ENCODE assay signal across 2 cellular contexts in the genomic region with DNA sequence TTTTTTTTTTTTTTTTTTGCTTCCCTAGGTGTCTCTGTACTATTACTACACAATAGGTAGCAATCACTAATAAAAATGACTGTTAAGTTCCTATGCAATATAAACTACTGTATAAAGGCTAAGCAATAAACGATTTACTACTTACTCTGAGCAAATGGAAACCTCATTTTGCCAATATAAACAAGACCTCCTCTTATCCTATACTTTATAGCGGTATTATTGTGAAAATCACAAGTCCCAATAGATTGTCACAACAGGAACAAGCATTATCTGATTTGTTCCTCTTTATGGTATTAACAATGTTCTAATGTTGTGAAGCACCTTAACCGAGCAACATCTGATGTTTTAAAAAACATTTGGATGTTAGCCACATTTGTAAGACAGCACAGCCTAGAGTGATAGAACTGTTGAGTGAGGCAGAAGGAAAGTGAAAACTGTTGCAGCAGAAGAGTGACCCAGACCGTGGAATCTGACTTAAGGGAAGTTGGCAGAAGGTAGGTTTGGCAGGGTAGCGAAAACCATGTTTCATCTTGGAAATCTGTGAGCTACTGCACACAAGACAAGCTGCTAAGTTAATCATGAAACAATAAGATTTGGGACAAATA.
TF ChIP-seq lines count a peak whose summit lies in the region.

No MANE protein-coding gene starts in this region.

TF ChIP-seq in GM23338, 12 proteins besides CTCF, POLR2A, EP300 and RAD21:
- TF ChIP-seq CREB1 (CRISPR knock-in tag; IDR thresholded peaks at IDR 0.05; ENCODE audit: low read depth), result no peak
- TF ChIP-seq NANOG (IDR thresholded peaks at IDR 0.05; ENCODE audit: borderline replicate concordance), result no peak
- TF ChIP-seq, protein P1, sequence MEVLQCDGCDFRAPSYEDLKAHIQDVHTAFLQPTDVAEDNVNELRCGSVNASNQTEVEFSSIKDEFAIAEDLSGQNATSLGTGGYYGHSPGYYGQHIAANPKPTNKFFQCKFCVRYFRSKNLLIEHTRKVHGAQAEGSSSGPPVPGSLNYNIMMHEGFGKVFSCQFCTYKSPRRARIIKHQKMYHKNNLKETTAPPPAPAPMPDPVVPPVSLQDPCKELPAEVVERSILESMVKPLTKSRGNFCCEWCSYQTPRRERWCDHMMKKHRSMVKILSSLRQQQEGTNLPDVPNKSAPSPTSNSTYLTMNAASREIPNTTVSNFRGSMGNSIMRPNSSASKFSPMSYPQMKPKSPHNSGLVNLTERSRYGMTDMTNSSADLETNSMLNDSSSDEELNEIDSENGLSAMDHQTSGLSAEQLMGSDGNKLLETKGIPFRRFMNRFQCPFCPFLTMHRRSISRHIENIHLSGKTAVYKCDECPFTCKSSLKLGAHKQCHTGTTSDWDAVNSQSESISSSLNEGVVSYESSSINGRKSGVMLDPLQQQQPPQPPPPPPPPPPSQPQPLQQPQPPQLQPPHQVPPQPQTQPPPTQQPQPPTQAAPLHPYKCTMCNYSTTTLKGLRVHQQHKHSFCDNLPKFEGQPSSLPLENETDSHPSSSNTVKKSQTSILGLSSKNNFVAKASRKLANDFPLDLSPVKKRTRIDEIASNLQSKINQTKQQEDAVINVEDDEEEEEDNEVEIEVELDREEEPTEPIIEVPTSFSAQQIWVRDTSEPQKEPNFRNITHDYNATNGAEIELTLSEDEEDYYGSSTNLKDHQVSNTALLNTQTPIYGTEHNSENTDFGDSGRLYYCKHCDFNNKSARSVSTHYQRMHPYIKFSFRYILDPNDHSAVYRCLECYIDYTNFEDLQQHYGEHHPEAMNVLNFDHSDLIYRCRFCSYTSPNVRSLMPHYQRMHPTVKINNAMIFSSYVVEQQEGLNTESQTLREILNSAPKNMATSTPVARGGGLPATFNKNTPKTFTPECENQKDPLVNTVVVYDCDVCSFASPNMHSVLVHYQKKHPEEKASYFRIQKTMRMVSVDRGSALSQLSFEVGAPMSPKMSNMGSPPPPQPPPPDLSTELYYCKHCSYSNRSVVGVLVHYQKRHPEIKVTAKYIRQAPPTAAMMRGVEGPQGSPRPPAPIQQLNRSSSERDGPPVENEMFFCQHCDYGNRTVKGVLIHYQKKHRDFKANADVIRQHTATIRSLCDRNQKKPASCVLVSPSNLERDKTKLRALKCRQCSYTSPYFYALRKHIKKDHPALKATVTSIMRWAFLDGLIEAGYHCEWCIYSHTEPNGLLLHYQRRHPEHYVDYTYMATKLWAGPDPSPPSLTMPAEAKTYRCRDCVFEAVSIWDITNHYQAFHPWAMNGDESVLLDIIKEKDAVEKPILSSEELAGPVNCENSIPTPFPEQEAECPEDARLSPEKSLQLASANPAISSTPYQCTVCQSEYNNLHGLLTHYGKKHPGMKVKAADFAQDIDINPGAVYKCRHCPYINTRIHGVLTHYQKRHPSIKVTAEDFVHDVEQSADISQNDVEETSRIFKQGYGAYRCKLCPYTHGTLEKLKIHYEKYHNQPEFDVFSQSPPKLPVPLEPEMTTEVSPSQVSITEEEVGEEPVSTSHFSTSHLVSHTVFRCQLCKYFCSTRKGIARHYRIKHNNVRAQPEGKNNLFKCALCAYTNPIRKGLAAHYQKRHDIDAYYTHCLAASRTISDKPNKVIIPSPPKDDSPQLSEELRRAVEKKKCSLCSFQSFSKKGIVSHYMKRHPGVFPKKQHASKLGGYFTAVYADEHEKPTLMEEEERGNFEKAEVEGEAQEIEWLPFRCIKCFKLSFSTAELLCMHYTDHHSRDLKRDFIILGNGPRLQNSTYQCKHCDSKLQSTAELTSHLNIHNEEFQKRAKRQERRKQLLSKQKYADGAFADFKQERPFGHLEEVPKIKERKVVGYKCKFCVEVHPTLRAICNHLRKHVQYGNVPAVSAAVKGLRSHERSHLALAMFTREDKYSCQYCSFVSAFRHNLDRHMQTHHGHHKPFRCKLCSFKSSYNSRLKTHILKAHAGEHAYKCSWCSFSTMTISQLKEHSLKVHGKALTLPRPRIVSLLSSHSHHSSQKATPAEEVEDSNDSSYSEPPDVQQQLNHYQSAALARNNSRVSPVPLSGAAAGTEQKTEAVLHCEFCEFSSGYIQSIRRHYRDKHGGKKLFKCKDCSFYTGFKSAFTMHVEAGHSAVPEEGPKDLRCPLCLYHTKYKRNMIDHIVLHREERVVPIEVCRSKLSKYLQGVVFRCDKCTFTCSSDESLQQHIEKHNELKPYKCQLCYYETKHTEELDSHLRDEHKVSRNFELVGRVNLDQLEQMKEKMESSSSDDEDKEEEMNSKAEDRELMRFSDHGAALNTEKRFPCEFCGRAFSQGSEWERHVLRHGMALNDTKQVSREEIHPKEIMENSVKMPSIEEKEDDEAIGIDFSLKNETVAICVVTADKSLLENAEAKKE (CRISPR knock-in tag; IDR thresholded peaks at IDR 0.05), result no peak
- TF ChIP-seq, protein P2, sequence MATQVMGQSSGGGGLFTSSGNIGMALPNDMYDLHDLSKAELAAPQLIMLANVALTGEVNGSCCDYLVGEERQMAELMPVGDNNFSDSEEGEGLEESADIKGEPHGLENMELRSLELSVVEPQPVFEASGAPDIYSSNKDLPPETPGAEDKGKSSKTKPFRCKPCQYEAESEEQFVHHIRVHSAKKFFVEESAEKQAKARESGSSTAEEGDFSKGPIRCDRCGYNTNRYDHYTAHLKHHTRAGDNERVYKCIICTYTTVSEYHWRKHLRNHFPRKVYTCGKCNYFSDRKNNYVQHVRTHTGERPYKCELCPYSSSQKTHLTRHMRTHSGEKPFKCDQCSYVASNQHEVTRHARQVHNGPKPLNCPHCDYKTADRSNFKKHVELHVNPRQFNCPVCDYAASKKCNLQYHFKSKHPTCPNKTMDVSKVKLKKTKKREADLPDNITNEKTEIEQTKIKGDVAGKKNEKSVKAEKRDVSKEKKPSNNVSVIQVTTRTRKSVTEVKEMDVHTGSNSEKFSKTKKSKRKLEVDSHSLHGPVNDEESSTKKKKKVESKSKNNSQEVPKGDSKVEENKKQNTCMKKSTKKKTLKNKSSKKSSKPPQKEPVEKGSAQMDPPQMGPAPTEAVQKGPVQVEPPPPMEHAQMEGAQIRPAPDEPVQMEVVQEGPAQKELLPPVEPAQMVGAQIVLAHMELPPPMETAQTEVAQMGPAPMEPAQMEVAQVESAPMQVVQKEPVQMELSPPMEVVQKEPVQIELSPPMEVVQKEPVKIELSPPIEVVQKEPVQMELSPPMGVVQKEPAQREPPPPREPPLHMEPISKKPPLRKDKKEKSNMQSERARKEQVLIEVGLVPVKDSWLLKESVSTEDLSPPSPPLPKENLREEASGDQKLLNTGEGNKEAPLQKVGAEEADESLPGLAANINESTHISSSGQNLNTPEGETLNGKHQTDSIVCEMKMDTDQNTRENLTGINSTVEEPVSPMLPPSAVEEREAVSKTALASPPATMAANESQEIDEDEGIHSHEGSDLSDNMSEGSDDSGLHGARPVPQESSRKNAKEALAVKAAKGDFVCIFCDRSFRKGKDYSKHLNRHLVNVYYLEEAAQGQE (IDR thresholded peaks at IDR 0.05; ENCODE audit: unreplicated experiment), result no peak
- TF ChIP-seq EZH2phosphoT487 (IDR thresholded peaks at IDR 0.05; ENCODE audit: unreplicated experiment), result no peak
- TF ChIP-seq, protein P3, sequence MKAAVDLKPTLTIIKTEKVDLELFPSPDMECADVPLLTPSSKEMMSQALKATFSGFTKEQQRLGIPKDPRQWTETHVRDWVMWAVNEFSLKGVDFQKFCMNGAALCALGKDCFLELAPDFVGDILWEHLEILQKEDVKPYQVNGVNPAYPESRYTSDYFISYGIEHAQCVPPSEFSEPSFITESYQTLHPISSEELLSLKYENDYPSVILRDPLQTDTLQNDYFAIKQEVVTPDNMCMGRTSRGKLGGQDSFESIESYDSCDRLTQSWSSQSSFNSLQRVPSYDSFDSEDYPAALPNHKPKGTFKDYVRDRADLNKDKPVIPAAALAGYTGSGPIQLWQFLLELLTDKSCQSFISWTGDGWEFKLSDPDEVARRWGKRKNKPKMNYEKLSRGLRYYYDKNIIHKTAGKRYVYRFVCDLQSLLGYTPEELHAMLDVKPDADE (IDR thresholded peaks at IDR 0.05), result no peak
- TF ChIP-seq STAT1 (IDR thresholded peaks at IDR 0.05; ENCODE audit: unreplicated experiment), result no peak
TF ChIP-seq in GM23338: peak in this region for 0.

TF ChIP-seq in H1, 55 proteins besides CTCF, POLR2A, EP300 and RAD21:
- TF ChIP-seq EZH2 (IDR thresholded peaks at IDR 0.05; ENCODE audit: low read depth, low read length, severe bottlenecking), result no peak
- no peak for TF ChIP-seq BCL11A (IDR thresholded peaks at IDR 0.05; ENCODE audit: low read depth in 2 of 2, low read length in 2 of 2)
